34 cellular contexts compared by ENCODE assay signal in the genomic region with DNA sequence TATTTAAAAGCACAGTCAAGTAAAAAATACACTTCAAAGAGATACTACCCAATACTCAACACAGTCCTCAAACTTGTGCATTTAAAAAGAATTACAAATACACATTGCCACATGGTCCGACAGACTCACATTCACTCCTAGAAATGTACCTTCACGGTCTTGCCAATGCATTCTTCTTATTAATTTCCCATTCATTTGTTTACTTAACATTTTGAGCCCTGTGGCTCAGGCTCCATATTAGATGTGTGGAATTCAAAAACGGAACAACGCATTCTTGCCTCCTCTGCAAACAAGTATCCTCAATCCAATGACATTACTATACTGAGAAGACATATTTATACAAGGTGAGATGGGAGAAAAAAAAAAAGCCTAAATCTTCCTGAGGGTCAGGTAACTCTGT. TPM values are rescaled to one million over a fixed set of nuclear protein-coding genes. Genes with fewer than 3 reads are reported as not detected.
"Had no signal": no experiment of that assay in that cellular context is flagged by ENCODE, and none has a peak within 500 bp of the region (broad histone marks: within the 10 kb centered on the region; RNA-seq: fewer than 3 reads in every experiment).

No MANE protein-coding gene starts in this region.

- H3K27ac Mint-ChIP-seq: activated naive CD8-positive, alpha-beta T cell treated with anti-CD3 and anti-CD28 coated beads, Interleukin-2, amount 50 U/mL, for 24 hours; brain; mesothelial cell of epicardium; progenitor cell of endocrine pancreas; T-helper 1 cell treated with Interleukin-12 subunit alpha and Interleukin-12 subunit beta and Interleukin-4 antibody, amounts not matched to agents 30 μg/mL and 1 μg/mL, for 36 hours had no signal

- H3K36me3 Mint-ChIP-seq: brain, naive B cell had no signal

- H3K27me3 ChIP-seq: esophagus squamous epithelium, ovary, right lobe of liver, tibial nerve had no signal

- ATAC-seq: activated CD4-positive, CD25-positive, alpha-beta regulatory T cell treated with anti-CD3 and anti-CD28 coated beads, Interleukin-2, amount 50 U/mL, for 24 hours; activated naive CD8-positive, alpha-beta T cell treated with anti-CD3 and anti-CD28 coated beads, Interleukin-2, amount 50 U/mL, for 24 hours; left ventricle myocardium superior; right lobe of liver had no signal

- H3K9me3 ChIP-seq: esophagus squamous epithelium, ovary, right lobe of liver, tibial nerve had no signal

- H3K4me3 ChIP-seq: ovary, right lobe of liver, tibial nerve had no signal

- H3K27me3 Mint-ChIP-seq: activated naive CD8-positive, alpha-beta T cell treated with anti-CD3 and anti-CD28 coated beads, Interleukin-2, amount 50 U/mL, for 24 hours; progenitor cell of endocrine pancreas had no signal

- H3K27ac ChIP-seq: epithelial cell of prostate, ovary, right lobe of liver, WERI-Rb-1 had no signal

- DNase-seq: activated CD4-positive, alpha-beta T cell treated with anti-CD3 and anti-CD28 coated beads for 48 hours; activated CD4-positive, alpha-beta T cell treated with anti-CD3 and anti-CD28 coated beads, Interleukin-2, amount 50 U/mL, for 48 hours; activated CD8-positive, alpha-beta memory T cell treated with anti-CD3 and anti-CD28 coated beads for 24 hours; activated effector memory CD4-positive, alpha-beta T cell treated with Interleukin-2 at 50 U/mL for 16 hours; activated naive CD4-positive, alpha-beta T cell treated with Interleukin-2 at 50 U/mL for 16 hours; activated naive CD8-positive, alpha-beta T cell treated with anti-CD3 and anti-CD28 coated beads, Interleukin-2, amount 50 U/mL, for 24 hours; amygdala; caudate nucleus; effector CD4-positive, alpha-beta T cell; esophagus squamous epithelium; glutamatergic neuron; islet precursor cell; left ventricle myocardium superior; naive B cell; ovary; right lobe of liver; stimulated activated CD4-positive, alpha-beta T cell treated with anti-CD3 and anti-CD28 coated beads, Interleukin-15, amount 100 ng/mL, for 24 hours; stimulated activated CD4-positive, alpha-beta T cell treated with anti-CD3 and anti-CD28 coated beads, Interleukin-2, amount 100 ng/mL, for 24 hours; stimulated activated naive CD4-positive, alpha-beta T cell; SW 1271; T1000; WERI-Rb-1 had no signal

- H3K36me3 ChIP-seq: ovary, right lobe of liver, WERI-Rb-1 had no signal

- H3K9me3 Mint-ChIP-seq: activated naive CD8-positive, alpha-beta T cell treated with anti-CD3 and anti-CD28 coated beads, Interleukin-2, amount 50 U/mL, for 24 hours; brain; mesothelial cell of epicardium; naive B cell; T-helper 1 cell treated with Interleukin-12 subunit alpha and Interleukin-12 subunit beta and Interleukin-4 antibody, amounts not matched to agents 30 μg/mL and 1 μg/mL, for 36 hours had no signal

- H3K4me3 Mint-ChIP-seq: activated naive CD8-positive, alpha-beta T cell treated with anti-CD3 and anti-CD28 coated beads, Interleukin-2, amount 50 U/mL, for 24 hours; mesothelial cell of epicardium; T-helper 1 cell treated with Interleukin-12 subunit alpha and Interleukin-12 subunit beta and Interleukin-4 antibody, amounts not matched to agents 30 μg/mL and 1 μg/mL, for 36 hours had no signal

RNA-seq across cellular contexts. Expression of a gene that starts 23.9 kb away (rescaled TPM):
- total RNA-seq: chondrocyte, frontal cortex, progenitor cell of endocrine pancreas, urinary bladder had no signal
- polyA plus RNA-seq: neural cell had no signal

RNA-seq across cellular contexts. Expression of a gene that starts 48.4 kb away (rescaled TPM):
- total RNA-seq: chondrocyte, frontal cortex, mesothelial cell of epicardium, progenitor cell of endocrine pancreas, temporal lobe had no signal
- polyA plus RNA-seq: neural cell had no signal
